In the genomic region with DNA sequence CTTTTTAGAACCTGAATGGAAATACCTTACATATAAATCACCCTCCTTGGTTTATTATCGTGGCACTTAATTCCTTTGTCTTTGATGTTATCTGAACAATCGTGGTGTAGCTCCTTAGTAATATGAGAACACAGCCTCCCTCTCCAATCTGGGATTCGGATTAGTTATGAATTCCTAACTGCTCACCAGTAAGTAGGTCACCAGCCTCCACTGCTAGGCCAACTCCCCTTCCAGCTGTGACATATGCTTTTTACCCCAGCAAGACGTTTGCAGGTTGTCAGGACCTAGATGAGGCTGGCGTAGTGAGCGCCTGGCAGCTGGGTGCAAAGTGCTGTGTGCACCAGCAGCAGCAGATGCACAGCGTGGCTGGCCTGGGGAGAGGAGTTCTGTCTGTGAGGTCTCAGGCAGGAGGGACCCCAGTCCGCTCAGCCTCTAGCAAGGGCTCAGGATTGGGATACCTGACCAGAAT, we compare ENCODE assay signal across 16 cellular contexts. TPM values are rescaled to one million over a fixed set of nuclear protein-coding genes. Genes with fewer than 3 reads are reported as not detected.
A peak's percentile ranks its signal among the peaks of the same experiment; 100 is the strongest.
DNase-seq lines count a peak whose midpoint lies in the region; ATAC-seq, FAIRE-seq and TF ChIP-seq lines count a peak whose summit lies in the region.
"Had no signal": no experiment of that assay in that cellular context is flagged by ENCODE, and none has a peak within 500 bp of the region (broad histone marks: within the 10 kb centered on the region; RNA-seq: fewer than 3 reads in every experiment).

No MANE protein-coding gene starts in this region.

- no peak for TF ChIP-seq POLR2A in H54 (IDR thresholded peaks at IDR 0.05; ENCODE audit: low read depth, low read length)

- no peak for ATAC-seq in GM18519 (IDR thresholded peaks at IDR 0.05; ENCODE audit: low FRiP score, unreplicated experiment)
- ATAC-seq: GM12878; naive thymus-derived CD8-positive, alpha-beta T cell had no signal

- no peak overlapping the region for H3K4me3 ChIP-seq in choroid plexus epithelial cell (ENCODE audit: low read depth, low read length)
- H3K4me3 ChIP-seq: GM12878, Peyer's patch, spleen, thyroid gland had no signal

- FAIRE-seq in H54 (lab: Jason Lieb, UNC): no peak
- FAIRE-seq: GM12878 had no signal

- peak; percentile 53 for DNase-seq in H54 (ENCODE audit: insufficient read length, low spot score)
- DNase-seq in NCI-H524 (lab: John Stamatoyannopoulos, UW): peak; percentile 79 to 97
- DNase-seq in choroid plexus epithelial cell (ENCODE audit: low read depth): peak; percentile 61
- peak; percentile 49 for DNase-seq in renal cortical epithelial cell (ENCODE audit: low read depth)
- no peak for DNase-seq in iPS-NIHi11 (ENCODE audit: low spot score)
- DNase-seq in activated naive CD4-positive, alpha-beta T cell treated with Interleukin-2 at 50 U/mL for 16 hours: no peak
- DNase-seq in activated gamma-delta T cell treated with Interleukin-2 at 50 U/mL for 16 hours: no peak
- DNase-seq: Caco-2; immature natural killer cell; naive thymus-derived CD8-positive, alpha-beta T cell; NCI-H2029; Peyer's patch; spleen; thyroid gland had no signal

- no peak for TF ChIP-seq CTCF in choroid plexus epithelial cell (conservative IDR thresholded peaks at IDR 0.05; ENCODE audit: low read depth, low read length)

RNA-seq across cellular contexts. Expression of gene NTPCR, which starts 38.2 kb away (rescaled TPM):
- 47.0 and 49.1 TPM in 2 replicates for total RNA-seq in renal cortical epithelial cell

Comparison
In these comparisons a context has a peak if more than half of its experiments do, and no peak if none do; other contexts are left out.
1. DNase-seq: peak in H54 (single experiment), NCI-H524 (2 of 2), choroid plexus epithelial cell (single experiment) and renal cortical epithelial cell (single experiment); none in iPS-NIHi11 (single experiment), activated naive CD4-positive, alpha-beta T cell treated with Interleukin-2 at 50 U/mL for 16 hours (single experiment) and activated gamma-delta T cell treated with Interleukin-2 at 50 U/mL for 16 hours (single experiment).